In genomic region chr2:176817061-176817565, GRCh38 we compare ENCODE assay signal across 10 cellular contexts.
DNase-seq lines count a peak whose midpoint lies in the region; ATAC-seq and TF ChIP-seq lines count a peak whose summit lies in the region.
"Had no signal": no experiment of that assay in that cellular context is flagged by ENCODE, and none has a peak within 500 bp of the region (broad histone marks: within the 10 kb centered on the region; RNA-seq: fewer than 3 reads in every experiment).

No MANE protein-coding gene starts in this region.

- ATAC-seq in sciatic nerve (no peak), body of pancreas (no peak)
- ATAC-seq: left ventricle myocardium superior had no signal

- H3K9me3 Mint-ChIP-seq in neural progenitor cell, result no peaks in the 10 kb centered on the region

- TF ChIP-seq POLR2A in body of pancreas (IDR thresholded peaks at IDR 0.05) (no peak), adrenal gland (IDR thresholded peaks at IDR 0.05) (no peak)

- no peaks in the 10 kb centered on the region for H3K36me3 ChIP-seq in MG63
- no peaks in the 10 kb centered on the region for H3K36me3 ChIP-seq in neural progenitor cell
- no peaks in the 10 kb centered on the region for H3K36me3 ChIP-seq in body of pancreas (replicated peaks in 1 of 2; ENCODE audit: insufficient read depth in 1 of 2, low read depth in 2 of 2)
- H3K36me3 ChIP-seq in adrenal gland (replicated peaks in 1 of 2), result no peaks in the 10 kb centered on the region
- H3K36me3 ChIP-seq: cardiac muscle cell had no signal

- H3K9ac ChIP-seq in neural progenitor cell, result no peak overlapping the region

- H3K4me3 ChIP-seq in MG63 (no peak overlapping the region), neural progenitor cell (no peak overlapping the region), body of pancreas (no peak overlapping the region), adrenal gland (no peak overlapping the region)
- H3K4me3 ChIP-seq: cardiac muscle cell had no signal

- peaks cover 24% of the 10 kb centered on the region for H3K4me1 Mint-ChIP-seq in neural progenitor cell

- no peak overlapping the region for H3K27ac Mint-ChIP-seq in neural progenitor cell

- H3K79me2 ChIP-seq in neural progenitor cell (ENCODE audit: low read depth), result no peaks in the 10 kb centered on the region

- peaks cover 19% of the 10 kb centered on the region for H3K4me1 ChIP-seq in neural progenitor cell
- no peaks in the 10 kb centered on the region for H3K4me1 ChIP-seq in body of pancreas
- H3K4me1 ChIP-seq in adrenal gland (replicated peaks in 1 of 2), result peaks cover 16 to 26% of the 10 kb centered on the region in 2 donors

- no peak overlapping the region for H3K4me2 ChIP-seq in neural progenitor cell

- intact Hi-C loops in sciatic nerve (cut with DNase I) (no loop called here), body of pancreas (cut with DNase I) (loop anchor here (10.0 kb wide), 1 partner anchor 692 kb away; the partner anchor contains the start of genes HOXD8 and HOXD9), adrenal gland (cut with DNase I) (loop anchor here (5.0 to 10.0 kb wide), 5 partner anchors 170 to 692 kb away; partner anchors contain the start of genes HOXD8 (in 2 of the 2) and HOXD9 (in 1 of the 2))

- DNase-seq in NCI-H1417 (lab: John Stamatoyannopoulos, UW), result peak in 2 of 3 experiments; percentile 46 to 58
- DNase-seq in NCI-H1417 treated with DMSO at 0.1 percent for 48 hours (lab: John Stamatoyannopoulos, UW), result no peak
- peak; percentile 3 for DNase-seq in MG63
- DNase-seq in activated T-cell treated with anti-CD3 and anti-CD28 coated beads, Interleukin-2, amount 50 U/mL, for 48 hours, result peak; percentile 50 to 51
- peak; percentile 11 for DNase-seq in neural progenitor cell (ENCODE audit: low spot score)
- DNase-seq in sciatic nerve (ENCODE audit: low spot score), result no peak
- DNase-seq in body of pancreas, result no peak
- no peak for DNase-seq in adrenal gland
- DNase-seq: left ventricle myocardium superior had no signal

- no peaks in the 10 kb centered on the region; the same call in 1 of the 2 replicates for H3K27me3 ChIP-seq in MG63
- no peaks in the 10 kb centered on the region for H3K27me3 ChIP-seq in neural progenitor cell
- no peaks in the 10 kb centered on the region for H3K27me3 ChIP-seq in body of pancreas
- H3K27me3 ChIP-seq in adrenal gland, result no peaks in the 10 kb centered on the region
- H3K27me3 ChIP-seq: cardiac muscle cell had no signal

- WGBS in body of pancreas, 2 donors, result 57 to 67% methylated on average over 7 of the region's 7 CpGs
- 74 to 86% (median 83%) methylated on average over 7 of the region's 7 CpGs for WGBS in adrenal gland, 4 donors

- H4K20me1 ChIP-seq in neural progenitor cell (ENCODE audit: low read depth), result no peaks in the 10 kb centered on the region

- no peaks in the 10 kb centered on the region for H3K36me3 Mint-ChIP-seq in neural progenitor cell

- H3F3A ChIP-seq in neural progenitor cell (ENCODE audit: low read depth), result no peaks in the 10 kb centered on the region

- no peak overlapping the region for H3K4me3 Mint-ChIP-seq in neural progenitor cell

- H3K27ac ChIP-seq in neural progenitor cell, result no peak overlapping the region
- no peak overlapping the region for H3K27ac ChIP-seq in body of pancreas
- H3K27ac ChIP-seq in adrenal gland, result no peak overlapping the region
- H3K27ac ChIP-seq: cardiac muscle cell had no signal

- peaks cover 4% of the 10 kb centered on the region for H3K27me3 Mint-ChIP-seq in neural progenitor cell (ENCODE audit: insufficient read depth, low read depth)

- no peak for TF ChIP-seq CTCF in neural progenitor cell (IDR thresholded peaks at IDR 0.05)
- TF ChIP-seq CTCF in body of pancreas (IDR thresholded peaks at IDR 0.05), result no peak
- peak in 1 of 6 experiments; percentile 14 for TF ChIP-seq CTCF in adrenal gland (IDR thresholded peaks at IDR 0.05)

- H2AFZ ChIP-seq in neural progenitor cell (replicated peaks), result peak overlapping the region; percentile 69

- no peaks in the 10 kb centered on the region for H3K9me3 ChIP-seq in MG63
- H3K9me3 ChIP-seq in neural progenitor cell (ENCODE audit: low read depth), result no peaks in the 10 kb centered on the region
- H3K9me3 ChIP-seq in body of pancreas, result no peaks in the 10 kb centered on the region
- no peaks in the 10 kb centered on the region for H3K9me3 ChIP-seq in adrenal gland (replicated peaks in 1 of 3)

Comparison
In these comparisons a context has a peak if more than half of its experiments do, and no peak if none do; other contexts are left out.
1. DNase-seq: peak in NCI-H1417 (2 of 3), MG63 (single experiment), activated T-cell treated with anti-CD3 and anti-CD28 coated beads, Interleukin-2, amount 50 U/mL, for 48 hours (2 of 2) and neural progenitor cell (single experiment); none in NCI-H1417 treated with DMSO at 0.1 percent for 48 hours (single experiment), sciatic nerve (single experiment), body of pancreas (0 of 4) and adrenal gland (0 of 7).